10 cellular contexts compared by ENCODE assay signal in genomic region chr7:56079450-56080185, GRCh38. TPM values are rescaled to one million over a fixed set of nuclear protein-coding genes. Genes with fewer than 3 reads are reported as not detected.
DNase-seq lines count a peak whose midpoint lies in the region; ATAC-seq and TF ChIP-seq lines count a peak whose summit lies in the region.
"Had no signal": no experiment of that assay in that cellular context is flagged by ENCODE, and none has a peak within 500 bp of the region (broad histone marks: within the 10 kb centered on the region; RNA-seq: fewer than 3 reads in every experiment).

No MANE protein-coding gene starts in this region.

- no peaks in the 10 kb centered on the region for H3K9me3 Mint-ChIP-seq in activated naive CD8-positive, alpha-beta T cell treated with anti-CD3 and anti-CD28 coated beads, Interleukin-2, amount 50 U/mL, for 24 hours
- H3K9me3 Mint-ChIP-seq: dendritic cell treated with granulocyte-macrophage colony-stimulating factor and Interleukin-4, amounts not matched to agents 40 ng/mL and 50 ng/mL, for 4 days had no signal

- ATAC-seq in HG03457 (IDR thresholded peaks at IDR 0.05; ENCODE audit: unreplicated experiment) = no peak
- ATAC-seq in activated naive CD8-positive, alpha-beta T cell treated with anti-CD3 and anti-CD28 coated beads, Interleukin-2, amount 50 U/mL, for 24 hours = no peak
- ATAC-seq: HCT116 had no signal

- DNase-seq in ELF-1 (ENCODE audit: low read depth, low spot score) (peak; percentile 55), SHP77 treated with DMSO at 0.1 percent for 48 hours (lab: John Stamatoyannopoulos, UW) (peak; percentile 85), fibroblast of villous mesenchyme (ENCODE audit: low read depth) (peak; percentile 73), pulmonary artery endothelial cell (ENCODE audit: low read depth, low spot score) (peak; percentile 48), NK-92 (lab: John Stamatoyannopoulos, UW; ENCODE audit: unreplicated experiment) (no peak)
- DNase-seq in activated effector memory CD4-positive, alpha-beta T cell treated with anti-CD3 and anti-CD28 coated beads, Interleukin-2, amount 50 U/mL, for 16 hours = no peak
- no peak for DNase-seq in activated naive CD8-positive, alpha-beta T cell treated with anti-CD3 and anti-CD28 coated beads, Interleukin-2, amount 50 U/mL, for 24 hours

- peaks cover 24% of the 10 kb centered on the region for H3K36me3 Mint-ChIP-seq in activated naive CD8-positive, alpha-beta T cell treated with anti-CD3 and anti-CD28 coated beads, Interleukin-2, amount 50 U/mL, for 24 hours (ENCODE audit: low read depth)

- peak; percentile 60 for TF ChIP-seq CTCF in fibroblast of villous mesenchyme (IDR thresholded peaks at IDR 0.05; ENCODE audit: insufficient read depth, low read depth, low read length)

- H3K27me3 Mint-ChIP-seq in activated naive CD8-positive, alpha-beta T cell treated with anti-CD3 and anti-CD28 coated beads, Interleukin-2, amount 50 U/mL, for 24 hours = no peaks in the 10 kb centered on the region
- H3K27me3 Mint-ChIP-seq: dendritic cell treated with granulocyte-macrophage colony-stimulating factor and Interleukin-4, amounts not matched to agents 40 ng/mL and 50 ng/mL, for 4 days had no signal

- no peak overlapping the region for H3K4me3 ChIP-seq in fibroblast of villous mesenchyme (ENCODE audit: low read depth, low read length)

- H3K27ac Mint-ChIP-seq in activated naive CD8-positive, alpha-beta T cell treated with anti-CD3 and anti-CD28 coated beads, Interleukin-2, amount 50 U/mL, for 24 hours = no peak overlapping the region
- H3K27ac Mint-ChIP-seq: dendritic cell treated with granulocyte-macrophage colony-stimulating factor and Interleukin-4, amounts not matched to agents 40 ng/mL and 50 ng/mL, for 4 days had no signal

- H3K4me1 Mint-ChIP-seq in activated naive CD8-positive, alpha-beta T cell treated with anti-CD3 and anti-CD28 coated beads, Interleukin-2, amount 50 U/mL, for 24 hours = no peaks in the 10 kb centered on the region

- H3K4me3 Mint-ChIP-seq in activated naive CD8-positive, alpha-beta T cell treated with anti-CD3 and anti-CD28 coated beads, Interleukin-2, amount 50 U/mL, for 24 hours = no peak overlapping the region
- H3K4me3 Mint-ChIP-seq: dendritic cell treated with granulocyte-macrophage colony-stimulating factor and Interleukin-4, amounts not matched to agents 40 ng/mL and 50 ng/mL, for 4 days had no signal

RNA-seq across cellular contexts. Expression of gene PHKG1, which starts 13.1 kb away (rescaled TPM):
- total RNA-seq in fibroblast of villous mesenchyme (0.43 and 0.64 TPM in 2 replicates), pulmonary artery endothelial cell (0.46 and 0.59 TPM in 2 replicates)

RNA-seq across cellular contexts. Expression of gene SUMF2, which starts 15.5 kb away (rescaled TPM):
- total RNA-seq in fibroblast of villous mesenchyme = 167 and 209 TPM in 2 replicates
- total RNA-seq in pulmonary artery endothelial cell = 129 and 164 TPM in 2 replicates

RNA-seq across cellular contexts. Expression of gene CHCHD2, which starts 26.7 kb away (rescaled TPM):
- total RNA-seq in fibroblast of villous mesenchyme = 200 and 256 TPM in 2 replicates
- 219 and 373 TPM in 2 replicates for total RNA-seq in pulmonary artery endothelial cell

RNA-seq across cellular contexts. Expression of gene CCT6A, which starts 28.1 kb away (rescaled TPM):
- total RNA-seq in fibroblast of villous mesenchyme (148 and 187 TPM in 2 replicates), pulmonary artery endothelial cell (394 and 428 TPM in 2 replicates)

RNA-seq across cellular contexts. Expression of gene PSPH, which starts 28.4 kb away (rescaled TPM):
- total RNA-seq in fibroblast of villous mesenchyme (106 and 125 TPM in 2 replicates), pulmonary artery endothelial cell (55.8 and 79.4 TPM in 2 replicates)

Comparison
In these comparisons a context has a peak if more than half of its experiments do, and no peak if none do; other contexts are left out.
1. DNase-seq: peak in ELF-1 (single experiment), SHP77 treated with DMSO at 0.1 percent for 48 hours (single experiment), fibroblast of villous mesenchyme (single experiment) and pulmonary artery endothelial cell (single experiment); none in NK-92 (single experiment), activated effector memory CD4-positive, alpha-beta T cell treated with anti-CD3 and anti-CD28 coated beads, Interleukin-2, amount 50 U/mL, for 16 hours (single experiment) and activated naive CD8-positive, alpha-beta T cell treated with anti-CD3 and anti-CD28 coated beads, Interleukin-2, amount 50 U/mL, for 24 hours (single experiment).